In the genomic region with DNA sequence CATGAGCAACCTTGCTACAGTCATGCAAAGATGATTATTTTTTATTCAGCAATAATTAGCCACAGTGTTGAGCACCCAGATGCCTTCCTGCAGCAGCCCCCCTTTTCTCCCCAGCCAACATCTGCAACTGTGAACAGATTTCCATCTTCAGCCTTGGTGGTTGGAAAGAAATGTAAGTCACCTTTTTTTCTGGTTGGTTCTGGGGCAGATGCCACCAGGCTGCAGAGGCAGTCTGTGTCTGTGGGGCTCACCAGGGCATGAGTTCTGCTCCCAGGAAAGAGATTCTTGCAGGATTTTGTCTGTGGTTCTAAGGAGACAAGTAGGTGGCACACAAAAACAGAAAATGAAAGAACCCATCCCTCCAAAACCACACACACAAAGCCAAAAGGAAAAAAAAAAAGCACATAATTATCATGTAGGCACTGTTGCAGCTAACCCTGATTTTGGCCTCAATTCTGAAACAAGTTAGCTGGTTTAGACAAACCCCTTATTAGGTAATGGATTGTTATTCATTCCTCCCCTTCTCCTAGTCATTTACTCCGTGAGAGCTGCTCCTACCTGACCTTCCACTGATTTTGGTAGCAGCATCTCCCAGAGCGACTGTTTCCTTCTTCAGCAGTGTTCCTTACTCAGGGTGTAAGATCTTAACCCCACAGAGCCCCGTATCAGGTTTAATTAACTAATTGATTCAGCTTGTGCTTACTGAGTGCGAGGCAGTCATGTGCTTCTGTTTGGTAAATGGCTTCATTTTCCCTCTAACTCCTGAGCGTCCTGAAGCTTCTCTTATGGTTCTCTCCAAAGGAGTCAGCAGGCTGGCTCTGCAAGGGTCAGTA, we compare ENCODE assay signal across 11 cellular contexts. TPM values are rescaled to one million over a fixed set of nuclear protein-coding genes. Genes with fewer than 3 reads are reported as not detected.
DNase-seq lines count a peak whose midpoint lies in the region; ATAC-seq and TF ChIP-seq lines count a peak whose summit lies in the region.
"Had no signal": no experiment of that assay in that cellular context is flagged by ENCODE, and none has a peak within 500 bp of the region (broad histone marks: within the 10 kb centered on the region; RNA-seq: fewer than 3 reads in every experiment).

No MANE protein-coding gene starts in this region.

- H4K20me1 ChIP-seq in mammary epithelial cell (ENCODE audit: insufficient read depth, low read length): no peaks in the 10 kb centered on the region

- TF ChIP-seq CTCF in mammary epithelial cell (conservative IDR thresholded peaks at IDR 0.05 in 1 of 2, IDR thresholded peaks at IDR 0.05 in 1 of 2; ENCODE audit: extremely low read depth in 1 of 2, insufficient read depth in 1 of 2, low read depth in 1 of 2, low read length in 2 of 2): no peak
- no peak for TF ChIP-seq CTCF in osteocyte (IDR thresholded peaks at IDR 0.05)

- dilution Hi-C loops in mammary epithelial cell (cut with HindIII; ENCODE audit: low sequenced_read_pairs): no loop called here

- no peaks in the 10 kb centered on the region for H3K36me3 Mint-ChIP-seq in CD4-positive, alpha-beta memory T cell
- no peaks in the 10 kb centered on the region for H3K36me3 Mint-ChIP-seq in osteocyte (ENCODE audit: unreplicated experiment)

- H3K9me3 Mint-ChIP-seq in CD4-positive, alpha-beta memory T cell: no peaks in the 10 kb centered on the region
- no peaks in the 10 kb centered on the region for H3K9me3 Mint-ChIP-seq in osteocyte (ENCODE audit: unreplicated experiment)
- H3K9me3 Mint-ChIP-seq: memory B cell had no signal

- no peak for ATAC-seq in GM21576 (IDR thresholded peaks at IDR 0.05; ENCODE audit: unreplicated experiment)

- no peak overlapping the region for H2AFZ ChIP-seq in mammary epithelial cell (ENCODE audit: low read depth, low read length)

- H3K27me3 Mint-ChIP-seq in CD4-positive, alpha-beta memory T cell: no peaks in the 10 kb centered on the region
- H3K27me3 Mint-ChIP-seq in osteocyte (ENCODE audit: unreplicated experiment): no peaks in the 10 kb centered on the region
- H3K27me3 Mint-ChIP-seq: memory B cell had no signal

- H3K36me3 ChIP-seq in CD4-positive, alpha-beta memory T cell (ENCODE audit: insufficient read depth, low read length): no peaks in the 10 kb centered on the region
- no peaks in the 10 kb centered on the region for H3K36me3 ChIP-seq in mammary epithelial cell (ENCODE audit: insufficient read depth, low read length)

- peak overlapping the region; percentile 64 for H3K4me2 ChIP-seq in mammary epithelial cell (ENCODE audit: insufficient read depth, low read depth, low read length)

- POLR2A ChIA-PET in CD4-positive, alpha-beta memory T cell (lab: Charles Lee; ENCODE audit: partially characterized antibody): no interaction called here

- intact Hi-C loops in CD4-positive, alpha-beta memory T cell (cut with micrococcal nuclease): loop anchor here (2.0 kb wide), 1 partner anchor 35 kb away; no protein-coding TSS in a partner anchor
- intact Hi-C loops in mammary epithelial cell (cut with micrococcal nuclease): loop anchor here (1.0 to 10.0 kb wide), 3 partner anchors 19 to 161 kb away; a partner anchor contains a TSS

- no peak overlapping the region for H3K27ac ChIP-seq in CD4-positive, alpha-beta memory T cell (ENCODE audit: low read depth, low read length)
- H3K27ac ChIP-seq in mammary epithelial cell (ENCODE audit: insufficient read depth, low read depth, low read length): no peak overlapping the region

- BruUV-seq in mammary epithelial cell (replicated peaks; lab: Mats Ljungman, UMichigan): no TSS peak

- CTCF ChIA-PET in CD4-positive, alpha-beta memory T cell (lab: Charles Lee; ENCODE audit: partially characterized antibody): interaction anchor here (1.1 kb wide), 1 partner anchor 13 kb away, joined by 3 read pairs; no protein-coding TSS in a partner anchor
- CTCF ChIA-PET in mammary epithelial cell (lab: Charles Lee; ENCODE audit: low non-redundant PET): no interaction called here

- H3K9me3 ChIP-seq in CD4-positive, alpha-beta memory T cell (ENCODE audit: control insufficient read depth in 1 of 2, low read length in 2 of 2): no peaks in the 10 kb centered on the region
- H3K9me3 ChIP-seq in mammary epithelial cell (replicated peaks; ENCODE audit: insufficient read depth, low read length): no peaks in the 10 kb centered on the region

- H3K27me3 ChIP-seq in CD4-positive, alpha-beta memory T cell (ENCODE audit: insufficient read depth, low read length): no peaks in the 10 kb centered on the region
- H3K27me3 ChIP-seq in mammary epithelial cell (ENCODE audit: insufficient read depth, low read length): no peaks in the 10 kb centered on the region
- H3K27me3 ChIP-seq: dorsolateral prefrontal cortex had no signal

- H3K4me1 ChIP-seq in CD4-positive, alpha-beta memory T cell (ENCODE audit: insufficient read depth, low read length): peaks cover 34% of the 10 kb centered on the region
- H3K4me1 ChIP-seq in mammary epithelial cell (ENCODE audit: insufficient read depth, low read length): peaks cover 36% of the 10 kb centered on the region

- in situ Hi-C loops in mammary epithelial cell (cut with MboI; ENCODE audit: low sequenced_read_pairs in 2 of 2): no loop called here

- H3K27ac Mint-ChIP-seq in CD4-positive, alpha-beta memory T cell: peak overlapping the region in 3 of 7 donors; percentile 10 to 85 (median 65)
- H3K27ac Mint-ChIP-seq in osteocyte (ENCODE audit: unreplicated experiment): peak overlapping the region; percentile 87
- H3K27ac Mint-ChIP-seq: memory B cell had no signal

- H3K4me3 Mint-ChIP-seq in CD4-positive, alpha-beta memory T cell: peak overlapping the region in 6 of 8 donors; percentile 4 to 82 (median 39)
- no peak overlapping the region for H3K4me3 Mint-ChIP-seq in osteocyte (ENCODE audit: unreplicated experiment)
- H3K4me3 Mint-ChIP-seq: memory B cell had no signal

- peaks cover 37 to 75% (median 46%) of the 10 kb centered on the region in 4 donors for H3K4me1 Mint-ChIP-seq in CD4-positive, alpha-beta memory T cell
- H3K4me1 Mint-ChIP-seq in osteocyte (ENCODE audit: unreplicated experiment): peaks cover 68% of the 10 kb centered on the region

- H3K4me3 ChIP-seq in CD4-positive, alpha-beta memory T cell (ENCODE audit: low read length in 2 of 2): no peak overlapping the region
- H3K4me3 ChIP-seq in mammary epithelial cell (replicated peaks in 1 of 3; ENCODE audit: insufficient read depth in 1 of 3, low read depth in 2 of 3, low read length in 3 of 3): no peak overlapping the region

- H3K79me2 ChIP-seq in mammary epithelial cell (ENCODE audit: insufficient read depth, low read length): peaks cover 90% of the 10 kb centered on the region

- DNase-seq in CD4-positive, alpha-beta memory T cell: no peak
- peak; percentile 75 for DNase-seq in NCI-H2227 (lab: John Stamatoyannopoulos, UW; ENCODE audit: unreplicated experiment)
- no peak for DNase-seq in mammary epithelial cell
- no peak for DNase-seq in osteocyte (ENCODE audit: extremely low spot score, unreplicated experiment)
- no peak for DNase-seq in stimulated activated CD4-positive, alpha-beta T cell treated with anti-CD3 and anti-CD28 coated beads, Interleukin-4, amount 100 ng/mL, for 4 hours
- DNase-seq in cerebellar nuclear complex (lab: John Stamatoyannopoulos, UW): no peak
- DNase-seq in DMS 273 (lab: John Stamatoyannopoulos, UW; ENCODE audit: unreplicated experiment): no peak
- DNase-seq: dorsolateral prefrontal cortex; stimulated activated CD4-positive, alpha-beta T cell treated with anti-CD3 and anti-CD28 coated beads, Interleukin-1b, Interleukin-23, amount 100 ng/mL, for 48 hours had no signal

- WGBS in mammary epithelial cell (ENCODE audit: low coverage, missing lambda C conversion rate): 78% methylated on average over 5 of the region's 5 CpGs

- H3K9ac ChIP-seq in mammary epithelial cell (ENCODE audit: insufficient read depth, low read length): no peak overlapping the region

RNA-seq across cellular contexts. Expression of a gene that starts 36.5 kb away (rescaled TPM):
- total RNA-seq in CD4-positive, alpha-beta memory T cell: 10 to 100 TPM; 18.9 to 20.9 TPM
- polyA plus RNA-seq in CD4-positive, alpha-beta memory T cell: 10 to 100 TPM; 11.5 to 12.6 TPM
- 100 to 1,000 TPM; 117 to 125 TPM for total RNA-seq in mammary epithelial cell
- 93.3 TPM for polyA plus RNA-seq in mammary epithelial cell
- polyA minus RNA-seq in mammary epithelial cell: 83.5 TPM
- total RNA-seq in osteocyte: 149 TPM in 2 replicates
